In genomic region chr2:173631123-173631450, GRCh38 we compare ENCODE assay signal across 11 cellular contexts.
DNase-seq lines count a peak whose midpoint lies in the region; ATAC-seq and TF ChIP-seq lines count a peak whose summit lies in the region.
"Had no signal": no experiment of that assay in that cellular context is flagged by ENCODE, and none has a peak within 500 bp of the region (broad histone marks: within the 10 kb centered on the region; RNA-seq: fewer than 3 reads in every experiment).

No MANE protein-coding gene starts in this region.

- no peaks in the 10 kb centered on the region for H3K36me3 Mint-ChIP-seq in endothelial cell (ENCODE audit: low read depth, unreplicated experiment)

- H3K4me1 Mint-ChIP-seq in endothelial cell (ENCODE audit: unreplicated experiment) = no peaks in the 10 kb centered on the region
- H3K4me1 Mint-ChIP-seq: naive B cell had no signal

- no peaks in the 10 kb centered on the region for H3K27me3 Mint-ChIP-seq in endothelial cell (ENCODE audit: unreplicated experiment)

- no peak overlapping the region for H3K4me3 Mint-ChIP-seq in endothelial cell (ENCODE audit: unreplicated experiment)
- H3K4me3 Mint-ChIP-seq: naive B cell had no signal

- H3K9me3 Mint-ChIP-seq in endothelial cell (ENCODE audit: unreplicated experiment) = no peaks in the 10 kb centered on the region

- DNase-seq in GM03348 (ENCODE audit: low spot score) = peak; percentile 13
- peak; percentile 73 for DNase-seq in NCI-H510A (lab: John Stamatoyannopoulos, UW)
- DNase-seq in glomerular visceral epithelial cell (ENCODE audit: extremely low spot score) = peak; percentile 15
- peak; percentile 15 for DNase-seq in pons (ENCODE audit: low spot score)
- no peak for DNase-seq in endothelial cell (ENCODE audit: low spot score)
- DNase-seq: DND-41, MG63, naive B cell had no signal

- TF ChIP-seq CTCF in endothelial cell (IDR thresholded peaks at IDR 0.05; ENCODE audit: unreplicated experiment) = no peak

- H3K27ac Mint-ChIP-seq in endothelial cell (ENCODE audit: unreplicated experiment) = no peak overlapping the region
- H3K27ac Mint-ChIP-seq: naive B cell had no signal

- ATAC-seq in HG02938 (IDR thresholded peaks at IDR 0.05; ENCODE audit: unreplicated experiment) (no peak), HG03097 (IDR thresholded peaks at IDR 0.05; ENCODE audit: low FRiP score, unreplicated experiment) (no peak), GM19397 (IDR thresholded peaks at IDR 0.05; ENCODE audit: unreplicated experiment) (no peak)
